ENCODE assay signal across 32 cellular contexts in genomic region chr1:199901341-199901740, GRCh38.
"Had no signal": no experiment of that assay in that cellular context is flagged by ENCODE, and none has a peak within 500 bp of the region (broad histone marks: within the 10 kb centered on the region; RNA-seq: fewer than 3 reads in every experiment).

No MANE protein-coding gene starts in this region.

- H3K27ac ChIP-seq: adrenal gland, body of pancreas, brain microvascular endothelial cell, breast epithelium, WERI-Rb-1 had no signal

- H3K4me3 ChIP-seq: adrenal gland, body of pancreas, breast epithelium had no signal

- FAIRE-seq: astrocyte, TTC549 had no signal

- DNase-seq: activated CD4-positive, alpha-beta memory T cell treated with anti-CD3 and anti-CD28 coated beads, Interleukin-2, amount 10 ng/mL, durations not matched to agents 7 days and 5 days; activated CD4-positive, alpha-beta T cell treated with anti-CD3 and anti-CD28 coated beads for 1 hour; activated CD4-positive, alpha-beta T cell treated with anti-CD3 and anti-CD28 coated beads for 36 hours; activated CD4-positive, alpha-beta T cell treated with anti-CD3 and anti-CD28 coated beads for 48 hours; activated CD4-positive, alpha-beta T cell treated with anti-CD3 and anti-CD28 coated beads, Interleukin-2, amount 10 ng/mL, durations not matched to agents 7 days and 5 days; activated CD4-positive, alpha-beta T cell treated with anti-CD3 and anti-CD28 coated beads, Interleukin-2, amount 50 U/mL, for 48 hours; activated CD4-positive, CD25-positive, alpha-beta regulatory T cell; activated CD8-positive, alpha-beta memory T cell treated with anti-CD3 and anti-CD28 coated beads for 24 hours; activated CD8-positive, alpha-beta memory T cell treated with anti-CD3 and anti-CD28 coated beads, Interleukin-2, amount 10 ng/mL, durations not matched to agents 7 days and 5 days; activated CD8-positive, alpha-beta memory T cell treated with anti-CD3 and anti-CD28 coated beads, Interleukin-2, amount 50 U/mL, for 48 hours; activated CD8-positive, alpha-beta T cell treated with anti-CD3 and anti-CD28 coated beads, Interleukin-2, amount 10 ng/mL, durations not matched to agents 7 days and 5 days; activated effector memory CD4-positive, alpha-beta T cell treated with anti-CD3 and anti-CD28 coated beads, Interleukin-2, amount 50 U/mL, for 16 hours; activated gamma-delta T cell treated with Interleukin-2 at 50 U/mL for 16 hours; activated naive CD4-positive, alpha-beta T cell; activated naive CD4-positive, alpha-beta T cell treated with anti-CD3 and anti-CD28 coated beads for 36 hours; activated naive CD4-positive, alpha-beta T cell treated with anti-CD3 and anti-CD28 coated beads, Interleukin-2, amount 50 U/mL, for 16 hours; activated naive CD8-positive, alpha-beta T cell treated with anti-CD3 and anti-CD28 coated beads for 36 hours; activated T-cell treated with anti-CD3 and anti-CD28 coated beads, Interleukin-2, amount 50 U/mL, for 24 hours; activated T-cell treated with anti-CD3 and anti-CD28 coated beads, Interleukin-2, amount 50 U/mL, for 72 hours; adrenal gland; amniotic stem cell; aorta; body of pancreas; brain microvascular endothelial cell; central memory CD4-positive, alpha-beta T cell; T-cell; T-helper 17 cell; T1000; WERI-Rb-1 had no signal
